1 cellular context compared by ENCODE assay signal in the genomic region with DNA sequence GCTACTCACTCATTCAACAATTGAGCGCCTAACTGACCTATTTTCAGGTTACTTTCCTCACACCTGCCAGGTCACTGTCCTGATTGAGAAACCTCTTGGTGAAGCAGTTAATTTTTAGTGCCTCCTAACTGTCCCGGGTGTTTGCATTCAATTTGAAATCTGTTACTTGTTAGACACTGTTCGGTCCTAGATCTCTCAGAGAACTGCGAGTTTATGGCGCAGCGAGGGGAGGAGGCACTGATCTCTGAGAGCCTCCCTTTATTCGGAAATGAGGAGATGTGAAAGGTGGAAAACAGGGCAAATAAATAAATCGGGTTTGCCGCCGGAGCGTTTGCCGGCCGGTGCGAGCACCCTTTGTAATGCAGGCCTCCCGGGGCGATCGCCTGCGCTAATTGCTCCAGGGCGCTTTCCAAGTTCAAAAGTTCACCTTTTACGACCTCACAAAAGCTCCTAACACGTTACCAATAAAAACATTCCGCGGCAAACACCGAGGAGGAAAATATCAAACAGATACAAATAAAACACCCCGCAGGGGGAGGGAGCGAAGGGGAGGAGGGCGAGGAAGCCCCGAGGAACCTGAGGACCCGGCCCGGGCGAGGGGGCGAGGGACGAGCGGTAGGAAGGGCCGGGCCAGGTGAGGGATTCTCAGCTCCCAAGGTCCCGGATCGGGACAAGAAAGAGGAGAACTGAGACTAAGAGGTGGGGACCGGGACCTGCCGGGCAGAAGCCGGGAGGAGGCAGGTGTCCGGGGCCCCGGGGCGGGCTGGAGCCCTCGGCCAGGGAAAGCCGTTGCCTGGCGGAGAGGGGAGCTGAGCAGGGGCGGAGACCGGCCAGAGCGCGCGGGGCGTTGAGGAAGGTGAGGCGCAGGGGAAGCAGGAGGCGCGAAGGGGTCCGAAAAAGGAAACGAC.
TF ChIP-seq lines count a peak whose summit lies in the region.

No MANE protein-coding gene starts in this region.

TF ChIP-seq in HEK293, 187 proteins besides CTCF, POLR2A, EP300 and RAD21 (continued from another document and continues in another):
- TF ChIP-seq, protein P1, sequence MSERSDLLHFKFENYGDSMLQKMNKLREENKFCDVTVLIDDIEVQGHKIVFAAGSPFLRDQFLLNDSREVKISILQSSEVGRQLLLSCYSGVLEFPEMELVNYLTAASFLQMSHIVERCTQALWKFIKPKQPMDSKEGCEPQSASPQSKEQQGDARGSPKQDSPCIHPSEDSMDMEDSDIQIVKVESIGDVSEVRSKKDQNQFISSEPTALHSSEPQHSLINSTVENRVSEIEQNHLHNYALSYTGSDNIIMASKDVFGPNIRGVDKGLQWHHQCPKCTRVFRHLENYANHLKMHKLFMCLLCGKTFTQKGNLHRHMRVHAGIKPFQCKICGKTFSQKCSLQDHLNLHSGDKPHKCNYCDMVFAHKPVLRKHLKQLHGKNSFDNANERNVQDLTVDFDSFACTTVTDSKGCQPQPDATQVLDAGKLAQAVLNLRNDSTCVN (tag by site-specific recombination; optimal IDR thresholded peaks at IDR 0.05): no peak
- TF ChIP-seq ZNF341 (tag by site-specific recombination; IDR thresholded peaks at IDR 0.05; ENCODE audit: low read depth) (peak; percentile 90), ZNF707 (tag by site-specific recombination; IDR thresholded peaks at IDR 0.05) (no peak), ZSCAN30 (tag by site-specific recombination; IDR thresholded peaks at IDR 0.05) (peak; percentile 57; the same call in 1 of the 2 replicates), BCL11A (tag by site-specific recombination; IDR thresholded peaks at IDR 0.05; ENCODE audit: low read depth) (no peak; the same call in 1 of the 2 replicates), SP7 (tag by site-specific recombination; IDR thresholded peaks at IDR 0.05) (peak; percentile 55; the same call in 1 of the 2 replicates), SCRT1 (tag by site-specific recombination; IDR thresholded peaks at IDR 0.05; ENCODE audit: borderline replicate concordance) (no peak), ZNF747 (tag by site-specific recombination; IDR thresholded peaks at IDR 0.05) (no peak), ZNF629 (tag by site-specific recombination; IDR thresholded peaks at IDR 0.05) (peak; percentile 30; the same call in 1 of the 2 replicates), MEIS1 (CRISPR knock-in tag; IDR thresholded peaks at IDR 0.05; ENCODE audit: borderline replicate concordance) (no peak), ZFP69B (tag by site-specific recombination; IDR thresholded peaks at IDR 0.05) (no peak), KLF7 (tag by site-specific recombination; IDR thresholded peaks at IDR 0.05; ENCODE audit: borderline replicate concordance) (no peak), ZNF16 (tag by site-specific recombination; IDR thresholded peaks at IDR 0.05; ENCODE audit: low read depth) (no peak), ZNF311 (tag by site-specific recombination; IDR thresholded peaks at IDR 0.05; ENCODE audit: borderline replicate concordance) (no peak), EGR2 (tag by site-specific recombination; IDR thresholded peaks at IDR 0.05; ENCODE audit: low read depth) (peak; percentile 32; the same call in 1 of the 2 replicates), ZNF585B (tag by site-specific recombination; IDR thresholded peaks at IDR 0.05) (no peak), ZNF266 (tag by site-specific recombination; IDR thresholded peaks at IDR 0.05; ENCODE audit: low read depth) (no peak), ZNF155 (tag by site-specific recombination; IDR thresholded peaks at IDR 0.05) (no peak), ZNF48 (tag by site-specific recombination; IDR thresholded peaks at IDR 0.05) (no peak), ZNF560 (tag by site-specific recombination; IDR thresholded peaks at IDR 0.05; ENCODE audit: borderline replicate concordance) (no peak), ZNF366 (tag by site-specific recombination; conservative IDR thresholded peaks at IDR 0.05) (peak; percentile 65), ZNF837 (tag by site-specific recombination; IDR thresholded peaks at IDR 0.05) (no peak), GLIS2 (tag by site-specific recombination; IDR thresholded peaks at IDR 0.05) (no peak), IKZF3 (tag by site-specific recombination; IDR thresholded peaks at IDR 0.05) (peak; percentile 79), TCF7L2 (IDR thresholded peaks at IDR 0.05; ENCODE audit: borderline replicate concordance, low read depth, low read length) (peak; percentile 90; the same call in 1 of the 2 replicates), ZNF660 (tag by site-specific recombination; IDR thresholded peaks at IDR 0.05) (0 out of 2 replicates have a peak, but pooled peaks have one; percentile 15), ZNF777 (tag by site-specific recombination; IDR thresholded peaks at IDR 0.05; ENCODE audit: borderline replicate concordance) (no peak), SP3 (tag by site-specific recombination; IDR thresholded peaks at IDR 0.05) (peak; percentile 16; the same call in 1 of the 2 replicates), GLIS1 (tag by site-specific recombination; IDR thresholded peaks at IDR 0.05) (peak; percentile 88), ZNF433 (tag by site-specific recombination; IDR thresholded peaks at IDR 0.05; ENCODE audit: low read depth) (no peak), ZIC2 (tag by site-specific recombination; IDR thresholded peaks at IDR 0.05) (peak; percentile 71), ZBTB21 (tag by site-specific recombination; IDR thresholded peaks at IDR 0.05) (no peak), ZNF202 (tag by site-specific recombination; IDR thresholded peaks at IDR 0.05; ENCODE audit: borderline replicate concordance) (no peak)
- TF ChIP-seq, protein P2, sequence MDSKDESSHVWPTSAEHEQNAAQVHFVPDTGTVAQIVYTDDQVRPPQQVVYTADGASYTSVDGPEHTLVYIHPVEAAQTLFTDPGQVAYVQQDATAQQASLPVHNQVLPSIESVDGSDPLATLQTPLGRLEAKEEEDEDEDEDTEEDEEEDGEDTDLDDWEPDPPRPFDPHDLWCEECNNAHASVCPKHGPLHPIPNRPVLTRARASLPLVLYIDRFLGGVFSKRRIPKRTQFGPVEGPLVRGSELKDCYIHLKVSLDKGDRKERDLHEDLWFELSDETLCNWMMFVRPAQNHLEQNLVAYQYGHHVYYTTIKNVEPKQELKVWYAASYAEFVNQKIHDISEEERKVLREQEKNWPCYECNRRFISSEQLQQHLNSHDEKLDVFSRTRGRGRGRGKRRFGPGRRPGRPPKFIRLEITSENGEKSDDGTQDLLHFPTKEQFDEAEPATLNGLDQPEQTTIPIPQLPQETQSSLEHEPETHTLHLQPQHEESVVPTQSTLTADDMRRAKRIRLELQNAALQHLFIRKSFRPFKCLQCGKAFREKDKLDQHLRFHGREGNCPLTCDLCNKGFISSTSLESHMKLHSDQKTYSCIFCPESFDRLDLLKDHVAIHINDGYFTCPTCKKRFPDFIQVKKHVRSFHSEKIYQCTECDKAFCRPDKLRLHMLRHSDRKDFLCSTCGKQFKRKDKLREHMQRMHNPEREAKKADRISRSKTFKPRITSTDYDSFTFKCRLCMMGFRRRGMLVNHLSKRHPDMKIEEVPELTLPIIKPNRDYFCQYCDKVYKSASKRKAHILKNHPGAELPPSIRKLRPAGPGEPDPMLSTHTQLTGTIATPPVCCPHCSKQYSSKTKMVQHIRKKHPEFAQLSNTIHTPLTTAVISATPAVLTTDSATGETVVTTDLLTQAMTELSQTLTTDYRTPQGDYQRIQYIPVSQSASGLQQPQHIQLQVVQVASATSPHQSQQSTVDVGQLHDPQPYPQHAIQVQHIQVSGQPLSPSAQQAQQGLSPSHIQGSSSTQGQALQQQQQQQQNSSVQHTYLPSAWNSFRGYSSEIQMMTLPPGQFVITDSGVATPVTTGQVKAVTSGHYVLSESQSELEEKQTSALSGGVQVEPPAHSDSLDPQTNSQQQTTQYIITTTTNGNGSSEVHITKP (tag by site-specific recombination; IDR thresholded peaks at IDR 0.05): no peak; the same call in 1 of the 2 replicates
- TF ChIP-seq, protein P3, sequence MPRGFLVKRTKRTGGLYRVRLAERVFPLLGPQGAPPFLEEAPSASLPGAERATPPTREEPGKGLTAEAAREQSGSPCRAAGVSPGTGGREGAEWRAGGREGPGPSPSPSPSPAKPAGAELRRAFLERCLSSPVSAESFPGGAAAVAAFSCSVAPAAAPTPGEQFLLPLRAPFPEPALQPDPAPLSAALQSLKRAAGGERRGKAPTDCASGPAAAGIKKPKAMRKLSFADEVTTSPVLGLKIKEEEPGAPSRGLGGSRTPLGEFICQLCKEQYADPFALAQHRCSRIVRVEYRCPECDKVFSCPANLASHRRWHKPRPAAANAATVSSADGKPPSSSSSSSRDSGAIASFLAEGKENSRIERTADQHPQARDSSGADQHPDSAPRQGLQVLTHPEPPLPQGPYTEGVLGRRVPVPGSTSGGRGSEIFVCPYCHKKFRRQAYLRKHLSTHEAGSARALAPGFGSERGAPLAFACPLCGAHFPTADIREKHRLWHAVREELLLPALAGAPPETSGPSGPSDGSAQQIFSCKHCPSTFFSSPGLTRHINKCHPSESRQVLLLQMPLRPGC (tag by site-specific recombination; IDR thresholded peaks at IDR 0.05): no peak
- TF ChIP-seq, protein P4, sequence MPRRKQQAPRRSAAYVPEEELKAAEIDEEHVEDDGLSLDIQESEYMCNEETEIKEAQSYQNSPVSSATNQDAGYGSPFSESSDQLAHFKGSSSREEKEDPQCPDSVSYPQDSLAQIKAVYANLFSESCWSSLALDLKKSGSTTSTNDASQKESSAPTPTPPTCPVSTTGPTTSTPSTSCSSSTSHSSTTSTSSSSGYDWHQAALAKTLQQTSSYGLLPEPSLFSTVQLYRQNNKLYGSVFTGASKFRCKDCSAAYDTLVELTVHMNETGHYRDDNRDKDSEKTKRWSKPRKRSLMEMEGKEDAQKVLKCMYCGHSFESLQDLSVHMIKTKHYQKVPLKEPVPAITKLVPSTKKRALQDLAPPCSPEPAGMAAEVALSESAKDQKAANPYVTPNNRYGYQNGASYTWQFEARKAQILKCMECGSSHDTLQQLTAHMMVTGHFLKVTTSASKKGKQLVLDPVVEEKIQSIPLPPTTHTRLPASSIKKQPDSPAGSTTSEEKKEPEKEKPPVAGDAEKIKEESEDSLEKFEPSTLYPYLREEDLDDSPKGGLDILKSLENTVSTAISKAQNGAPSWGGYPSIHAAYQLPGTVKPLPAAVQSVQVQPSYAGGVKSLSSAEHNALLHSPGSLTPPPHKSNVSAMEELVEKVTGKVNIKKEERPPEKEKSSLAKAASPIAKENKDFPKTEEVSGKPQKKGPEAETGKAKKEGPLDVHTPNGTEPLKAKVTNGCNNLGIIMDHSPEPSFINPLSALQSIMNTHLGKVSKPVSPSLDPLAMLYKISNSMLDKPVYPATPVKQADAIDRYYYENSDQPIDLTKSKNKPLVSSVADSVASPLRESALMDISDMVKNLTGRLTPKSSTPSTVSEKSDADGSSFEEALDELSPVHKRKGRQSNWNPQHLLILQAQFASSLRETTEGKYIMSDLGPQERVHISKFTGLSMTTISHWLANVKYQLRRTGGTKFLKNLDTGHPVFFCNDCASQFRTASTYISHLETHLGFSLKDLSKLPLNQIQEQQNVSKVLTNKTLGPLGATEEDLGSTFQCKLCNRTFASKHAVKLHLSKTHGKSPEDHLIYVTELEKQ (tag by site-specific recombination; IDR thresholded peaks at IDR 0.05; ENCODE audit: borderline replicate concordance): no peak
- TF ChIP-seq, protein P5, sequence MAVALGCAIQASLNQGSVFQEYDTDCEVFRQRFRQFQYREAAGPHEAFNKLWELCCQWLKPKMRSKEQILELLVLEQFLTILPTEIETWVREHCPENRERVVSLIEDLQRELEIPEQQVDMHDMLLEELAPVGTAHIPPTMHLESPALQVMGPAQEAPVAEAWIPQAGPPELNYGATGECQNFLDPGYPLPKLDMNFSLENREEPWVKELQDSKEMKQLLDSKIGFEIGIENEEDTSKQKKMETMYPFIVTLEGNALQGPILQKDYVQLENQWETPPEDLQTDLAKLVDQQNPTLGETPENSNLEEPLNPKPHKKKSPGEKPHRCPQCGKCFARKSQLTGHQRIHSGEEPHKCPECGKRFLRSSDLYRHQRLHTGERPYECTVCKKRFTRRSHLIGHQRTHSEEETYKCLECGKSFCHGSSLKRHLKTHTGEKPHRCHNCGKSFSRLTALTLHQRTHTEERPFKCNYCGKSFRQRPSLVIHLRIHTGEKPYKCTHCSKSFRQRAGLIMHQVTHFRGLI (tag by site-specific recombination; IDR thresholded peaks at IDR 0.05): no peak
- TF ChIP-seq, protein P6, sequence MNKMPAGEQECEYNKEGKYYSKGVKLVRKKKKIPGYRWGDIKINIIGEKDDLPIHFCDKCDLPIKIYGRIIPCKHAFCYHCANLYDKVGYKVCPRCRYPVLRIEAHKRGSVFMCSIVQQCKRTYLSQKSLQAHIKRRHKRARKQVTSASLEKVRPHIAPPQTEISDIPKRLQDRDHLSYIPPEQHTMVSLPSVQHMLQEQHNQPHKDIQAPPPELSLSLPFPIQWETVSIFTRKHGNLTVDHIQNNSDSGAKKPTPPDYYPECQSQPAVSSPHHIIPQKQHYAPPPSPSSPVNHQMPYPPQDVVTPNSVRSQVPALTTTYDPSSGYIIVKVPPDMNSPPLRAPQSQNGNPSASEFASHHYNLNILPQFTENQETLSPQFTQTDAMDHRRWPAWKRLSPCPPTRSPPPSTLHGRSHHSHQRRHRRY (tag by site-specific recombination; IDR thresholded peaks at IDR 0.05): no peak
- TF ChIP-seq, protein P7, sequence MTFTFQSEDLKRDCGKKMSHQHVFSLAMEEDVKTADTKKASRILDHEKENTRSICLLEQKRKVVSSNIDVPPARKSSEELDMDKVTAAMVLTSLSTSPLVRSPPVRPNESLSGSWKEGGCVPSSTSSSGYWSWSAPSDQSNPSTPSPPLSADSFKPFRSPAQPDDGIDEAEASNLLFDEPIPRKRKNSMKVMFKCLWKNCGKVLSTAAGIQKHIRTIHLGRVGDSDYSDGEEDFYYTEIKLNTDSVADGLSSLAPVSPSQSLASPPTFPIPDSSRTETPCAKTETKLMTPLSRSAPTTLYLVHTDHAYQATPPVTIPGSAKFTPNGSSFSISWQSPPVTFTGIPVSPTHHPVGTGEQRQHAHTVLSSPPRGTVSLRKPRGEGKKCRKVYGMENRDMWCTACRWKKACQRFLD (tag by site-specific recombination; IDR thresholded peaks at IDR 0.05): peak; percentile 45; the same call in 1 of the 2 replicates
- TF ChIP-seq, protein P8, sequence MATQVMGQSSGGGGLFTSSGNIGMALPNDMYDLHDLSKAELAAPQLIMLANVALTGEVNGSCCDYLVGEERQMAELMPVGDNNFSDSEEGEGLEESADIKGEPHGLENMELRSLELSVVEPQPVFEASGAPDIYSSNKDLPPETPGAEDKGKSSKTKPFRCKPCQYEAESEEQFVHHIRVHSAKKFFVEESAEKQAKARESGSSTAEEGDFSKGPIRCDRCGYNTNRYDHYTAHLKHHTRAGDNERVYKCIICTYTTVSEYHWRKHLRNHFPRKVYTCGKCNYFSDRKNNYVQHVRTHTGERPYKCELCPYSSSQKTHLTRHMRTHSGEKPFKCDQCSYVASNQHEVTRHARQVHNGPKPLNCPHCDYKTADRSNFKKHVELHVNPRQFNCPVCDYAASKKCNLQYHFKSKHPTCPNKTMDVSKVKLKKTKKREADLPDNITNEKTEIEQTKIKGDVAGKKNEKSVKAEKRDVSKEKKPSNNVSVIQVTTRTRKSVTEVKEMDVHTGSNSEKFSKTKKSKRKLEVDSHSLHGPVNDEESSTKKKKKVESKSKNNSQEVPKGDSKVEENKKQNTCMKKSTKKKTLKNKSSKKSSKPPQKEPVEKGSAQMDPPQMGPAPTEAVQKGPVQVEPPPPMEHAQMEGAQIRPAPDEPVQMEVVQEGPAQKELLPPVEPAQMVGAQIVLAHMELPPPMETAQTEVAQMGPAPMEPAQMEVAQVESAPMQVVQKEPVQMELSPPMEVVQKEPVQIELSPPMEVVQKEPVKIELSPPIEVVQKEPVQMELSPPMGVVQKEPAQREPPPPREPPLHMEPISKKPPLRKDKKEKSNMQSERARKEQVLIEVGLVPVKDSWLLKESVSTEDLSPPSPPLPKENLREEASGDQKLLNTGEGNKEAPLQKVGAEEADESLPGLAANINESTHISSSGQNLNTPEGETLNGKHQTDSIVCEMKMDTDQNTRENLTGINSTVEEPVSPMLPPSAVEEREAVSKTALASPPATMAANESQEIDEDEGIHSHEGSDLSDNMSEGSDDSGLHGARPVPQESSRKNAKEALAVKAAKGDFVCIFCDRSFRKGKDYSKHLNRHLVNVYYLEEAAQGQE (tag by site-specific recombination; IDR thresholded peaks at IDR 0.05): no peak
